In the genomic region with DNA sequence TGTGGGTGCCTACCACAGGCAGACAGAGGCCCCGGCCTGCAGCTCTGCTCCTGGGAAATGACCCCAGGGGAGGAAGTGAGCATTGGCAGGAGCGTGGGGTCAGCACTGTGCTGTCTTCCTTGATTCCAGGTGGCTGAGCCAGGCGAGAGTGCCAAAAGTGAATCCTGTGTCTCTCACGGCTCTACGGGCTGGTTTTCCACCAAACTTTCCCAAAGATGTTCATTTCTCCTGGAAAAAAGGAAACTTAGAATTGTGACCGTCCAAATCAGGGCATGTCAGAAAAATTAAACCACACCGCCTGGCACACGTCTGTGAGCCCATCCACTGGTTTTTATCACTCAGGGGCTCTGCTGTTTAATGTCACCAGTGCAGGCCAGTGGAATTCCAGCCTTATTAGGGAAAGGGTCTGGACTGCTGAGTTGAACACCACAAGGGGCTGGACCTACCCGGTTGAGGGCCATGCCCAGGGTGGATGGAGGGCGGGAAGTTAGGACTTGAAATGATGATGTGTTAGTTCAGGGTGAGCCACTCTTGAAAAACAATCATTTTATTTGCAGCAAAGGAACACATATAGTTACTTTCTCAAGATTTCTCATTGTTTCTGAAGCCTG, we compare ENCODE assay signal across 16 cellular contexts.
DNase-seq lines count a peak whose midpoint lies in the region; TF ChIP-seq lines count a peak whose summit lies in the region.
"Had no signal": no experiment of that assay in that cellular context is flagged by ENCODE, and none has a peak within 500 bp of the region (broad histone marks: within the 10 kb centered on the region; RNA-seq: fewer than 3 reads in every experiment).

No MANE protein-coding gene starts in this region.

- H3K4me2 ChIP-seq in OCI-LY3 (ENCODE audit: low read length) = peak overlapping the region; percentile 41
- H3K4me2 ChIP-seq: BLaER1 treated with 17β-estradiol and CSF1 and Interleukin-3, amounts not matched to agents 10 nM and 100 nM had no signal

- no peak overlapping the region for H3K4me3 Mint-ChIP-seq in endodermal cell
- H3K4me3 Mint-ChIP-seq: B cell; CD8-positive, alpha-beta T cell; H9 had no signal

- no peaks in the 10 kb centered on the region for H3K36me3 Mint-ChIP-seq in endodermal cell (ENCODE audit: low read depth)
- H3K36me3 Mint-ChIP-seq: CD8-positive, alpha-beta T cell had no signal

- H3K4me3 ChIP-seq in OCI-LY3 (ENCODE audit: low read length) (no peak overlapping the region), rectal smooth muscle tissue (ENCODE audit: low read length) (no peak overlapping the region), endodermal cell (ENCODE audit: low read length) (no peak overlapping the region)
- H3K4me3 ChIP-seq: BLaER1 treated with 17β-estradiol and CSF1 and Interleukin-3, amounts not matched to agents 10 nM and 100 nM had no signal

- H3K9me3 ChIP-seq in OCI-LY3 (ENCODE audit: insufficient read depth, low read length) (no peaks in the 10 kb centered on the region), endodermal cell (ENCODE audit: control insufficient read depth, low read length) (no peaks in the 10 kb centered on the region)

- DNase-seq in activated effector memory CD4-positive, alpha-beta T cell treated with anti-CD3 and anti-CD28 coated beads, Interleukin-2, amount 50 U/mL, for 16 hours = peak; percentile 34
- DNase-seq in activated effector memory CD4-positive, alpha-beta T cell treated with Interleukin-2 at 50 U/mL for 16 hours = no peak
- DNase-seq in mesenteric fat pad (ENCODE audit: low spot score) (peak; percentile 51), GM20000 (ENCODE audit: low spot score) (no peak), endodermal cell (no peak), medulla oblongata (ENCODE audit: extremely low spot score) (no peak)
- DNase-seq: Calu3, DMS79 treated with DMSO at 0.1 percent for 48 hours, GF-D8, H9 had no signal

- TF ChIP-seq CTCF in OCI-LY3 (IDR thresholded peaks at IDR 0.05; ENCODE audit: low read depth, low read length) (no peak), GM20000 (IDR thresholded peaks at IDR 0.05; ENCODE audit: extremely low read depth, missing control alignments) (no peak), endodermal cell (conservative IDR thresholded peaks at IDR 0.05) (no peak)

- H4K20me1 ChIP-seq in OCI-LY3 (ENCODE audit: insufficient read depth, low read length) = no peaks in the 10 kb centered on the region
- H4K20me1 ChIP-seq: BLaER1 treated with 17β-estradiol and CSF1 and Interleukin-3, amounts not matched to agents 10 nM and 100 nM had no signal

- H3K27ac ChIP-seq in OCI-LY3 (ENCODE audit: low read length) (no peak overlapping the region), rectal smooth muscle tissue (ENCODE audit: low read depth, low read length) (peak overlapping the region; percentile 76), endodermal cell (ENCODE audit: low read depth, low read length) (no peak overlapping the region)
- H3K27ac ChIP-seq: BLaER1 treated with 17β-estradiol and CSF1 and Interleukin-3, amounts not matched to agents 10 nM and 100 nM; HL-60 had no signal

- no peaks in the 10 kb centered on the region for H3K27me3 Mint-ChIP-seq in endodermal cell (ENCODE audit: insufficient read depth)

- H2AFZ ChIP-seq in OCI-LY3 (ENCODE audit: low read depth, low read length) = no peak overlapping the region

- WGBS in endodermal cell (ENCODE audit: insufficient coverage in 1 of 2, insufficient read length in 1 of 2), 2 experiments = 89 to 94% methylated on average over 6 to 10 of the region's 10 CpGs

- H3K9ac ChIP-seq in OCI-LY3 (ENCODE audit: low read length) (no peak overlapping the region), rectal smooth muscle tissue (ENCODE audit: low read length) (no peak overlapping the region), endodermal cell (ENCODE audit: extremely low read depth, low read length, poor library complexity, severe bottlenecking) (no peak overlapping the region)
- H3K9ac ChIP-seq: BLaER1 treated with 17β-estradiol and CSF1 and Interleukin-3, amounts not matched to agents 10 nM and 100 nM had no signal

- no peaks in the 10 kb centered on the region for H3K36me3 ChIP-seq in OCI-LY3 (replicated peaks; ENCODE audit: low read depth, low read length)
- no peaks in the 10 kb centered on the region for H3K36me3 ChIP-seq in rectal smooth muscle tissue (ENCODE audit: control insufficient read depth, insufficient read depth, low read length)
- H3K36me3 ChIP-seq in endodermal cell (ENCODE audit: control insufficient read depth, insufficient read depth, low read length) = no peaks in the 10 kb centered on the region
- H3K36me3 ChIP-seq: BLaER1 treated with 17β-estradiol and CSF1 and Interleukin-3, amounts not matched to agents 10 nM and 100 nM had no signal

- no peaks in the 10 kb centered on the region for H3K9me3 Mint-ChIP-seq in endodermal cell
- H3K9me3 Mint-ChIP-seq: CD8-positive, alpha-beta T cell; H9 had no signal

- H3K27ac Mint-ChIP-seq in endodermal cell = no peak overlapping the region
- H3K27ac Mint-ChIP-seq: B cell; CD8-positive, alpha-beta T cell; H9 had no signal

- H3K4me1 ChIP-seq in OCI-LY3 (ENCODE audit: low read length) (peaks cover 10% of the 10 kb centered on the region; the same call in 1 of the 2 replicates), rectal smooth muscle tissue (ENCODE audit: control insufficient read depth, insufficient read depth, low read length) (peaks cover 10% of the 10 kb centered on the region), endodermal cell (ENCODE audit: control insufficient read depth, insufficient read depth, low read length) (no peaks in the 10 kb centered on the region)
- H3K4me1 ChIP-seq: BLaER1 treated with 17β-estradiol and CSF1 and Interleukin-3, amounts not matched to agents 10 nM and 100 nM had no signal

- H3K79me2 ChIP-seq in OCI-LY3 (ENCODE audit: low read length) = no peaks in the 10 kb centered on the region

- peaks cover 2% of the 10 kb centered on the region; the same call in 1 of the 2 replicates for H3K27me3 ChIP-seq in OCI-LY3 (ENCODE audit: low read depth, low read length)
- no peaks in the 10 kb centered on the region for H3K27me3 ChIP-seq in rectal smooth muscle tissue (ENCODE audit: control insufficient read depth, insufficient read depth, low read length)
- H3K27me3 ChIP-seq in endodermal cell (ENCODE audit: control insufficient read depth, insufficient read depth, low read length, poor library complexity, severe bottlenecking) = no peaks in the 10 kb centered on the region
- H3K27me3 ChIP-seq: BLaER1 treated with 17β-estradiol and CSF1 and Interleukin-3, amounts not matched to agents 10 nM and 100 nM had no signal

- H3K4me1 Mint-ChIP-seq in endodermal cell = no peaks in the 10 kb centered on the region
- H3K4me1 Mint-ChIP-seq: B cell had no signal

Comparison
In these comparisons a context has a peak if more than half of its experiments do, and no peak if none do; other contexts are left out.
1. DNase-seq: peak in activated effector memory CD4-positive, alpha-beta T cell treated with anti-CD3 and anti-CD28 coated beads, Interleukin-2, amount 50 U/mL, for 16 hours (single experiment) and mesenteric fat pad (single experiment); none in activated effector memory CD4-positive, alpha-beta T cell treated with Interleukin-2 at 50 U/mL for 16 hours (single experiment), GM20000 (single experiment), endodermal cell (single experiment) and medulla oblongata (single experiment).